Comparison of ENCODE assay signal across 25 cellular contexts in genomic region chr19:29004796-29005195, GRCh38.
"Had no signal": no experiment of that assay in that cellular context is flagged by ENCODE, and none has a peak within 500 bp of the region (broad histone marks: within the 10 kb centered on the region; RNA-seq: fewer than 3 reads in every experiment).

No MANE protein-coding gene starts in this region.

- ATAC-seq: left colon; left lung; lower lobe of right lung; natural killer cell; right lobe of liver; stimulated activated memory B cell treated with anti-CD40 and anti-IgM and Interleukin-4, amounts not matched to agents 10 μg/mL and 1 μg/mL and 100 μg/mL, for 72 hours; stimulated activated naive CD8-positive, alpha-beta T cell treated with anti-CD3 and anti-CD28 coated beads, Interleukin-15, amount 100 ng/mL, for 72 hours had no signal

- H3K36me3 Mint-ChIP-seq: naive B cell; natural killer cell; neural progenitor cell; stimulated activated memory B cell treated with anti-CD40 and anti-IgM and Interleukin-4, amounts not matched to agents 10 μg/mL and 1 μg/mL and 100 μg/mL, for 72 hours had no signal

- H3K4me3 ChIP-seq: left lung, lower lobe of right lung, neural progenitor cell, right atrium auricular region, right lobe of liver, skin epidermis, transverse colon, uterus had no signal

- DNase-seq: head of caudate nucleus; hippocampal formation; left colon; left lung; lower lobe of right lung; mammary epithelial cell; mesenchymal stem cell; naive B cell; natural killer cell; nephron progenitor cell; occipital lobe; right lobe of liver; stimulated activated CD4-positive, alpha-beta T cell treated with anti-CD3 and anti-CD28 coated beads, Interleukin-4, amount 100 ng/mL, for 24 hours; stimulated activated naive CD4-positive, alpha-beta T cell treated with Interleukin-2 at 50 U/mL for 16 hours; stimulated activated naive CD8-positive, alpha-beta T cell treated with anti-CD3 and anti-CD28 coated beads, Interleukin-15, amount 100 ng/mL, for 72 hours; substantia nigra; transverse colon; uterus had no signal

- H3K27ac ChIP-seq: left lung, lower lobe of right lung, neural progenitor cell, neutrophil, parathyroid adenoma, right atrium auricular region, right lobe of liver, skin epidermis, transverse colon, uterus had no signal

- H3K9ac ChIP-seq: neural progenitor cell, parathyroid adenoma had no signal

- H3K27me3 ChIP-seq: neural progenitor cell, neutrophil, right atrium auricular region, right lobe of liver, transverse colon, uterus had no signal

- H3K27me3 Mint-ChIP-seq: naive B cell; progenitor cell of endocrine pancreas; stimulated activated memory B cell treated with anti-CD40 and anti-IgM and Interleukin-4, amounts not matched to agents 10 μg/mL and 1 μg/mL and 100 μg/mL, for 72 hours; stimulated activated naive CD8-positive, alpha-beta T cell treated with anti-CD3 and anti-CD28 coated beads, Interleukin-15, amount 100 ng/mL, for 72 hours had no signal

- H3K4me1 Mint-ChIP-seq: naive B cell; natural killer cell; stimulated activated memory B cell treated with anti-CD40 and anti-IgM and Interleukin-4, amounts not matched to agents 10 μg/mL and 1 μg/mL and 100 μg/mL, for 72 hours; stimulated activated naive CD8-positive, alpha-beta T cell treated with anti-CD3 and anti-CD28 coated beads, Interleukin-15, amount 100 ng/mL, for 72 hours had no signal

- H3K4me1 ChIP-seq: left lung, lower lobe of right lung, right lobe of liver, transverse colon had no signal

- H3K4me3 Mint-ChIP-seq: naive B cell; natural killer cell; nephron progenitor cell; neural progenitor cell; stimulated activated memory B cell treated with anti-CD40 and anti-IgM and Interleukin-4, amounts not matched to agents 10 μg/mL and 1 μg/mL and 100 μg/mL, for 72 hours; stimulated activated naive CD8-positive, alpha-beta T cell treated with anti-CD3 and anti-CD28 coated beads, Interleukin-15, amount 100 ng/mL, for 72 hours had no signal

- H3K9me3 ChIP-seq: left lung, lower lobe of right lung, neutrophil, right atrium auricular region, right lobe of liver, transverse colon, uterus had no signal

- H3K9me3 Mint-ChIP-seq: natural killer cell; nephron progenitor cell; neural progenitor cell; stimulated activated naive CD8-positive, alpha-beta T cell treated with anti-CD3 and anti-CD28 coated beads, Interleukin-15, amount 100 ng/mL, for 72 hours had no signal

- H3K27ac Mint-ChIP-seq: naive B cell; natural killer cell; neural progenitor cell; progenitor cell of endocrine pancreas; stimulated activated memory B cell treated with anti-CD40 and anti-IgM and Interleukin-4, amounts not matched to agents 10 μg/mL and 1 μg/mL and 100 μg/mL, for 72 hours; stimulated activated naive CD8-positive, alpha-beta T cell treated with anti-CD3 and anti-CD28 coated beads, Interleukin-15, amount 100 ng/mL, for 72 hours had no signal

- H3K36me3 ChIP-seq: left lung, lower lobe of right lung, neural progenitor cell, neutrophil, right atrium auricular region, right lobe of liver, transverse colon, uterus had no signal
